Comparison of ENCODE assay signal across 9 cellular contexts in the genomic region with DNA sequence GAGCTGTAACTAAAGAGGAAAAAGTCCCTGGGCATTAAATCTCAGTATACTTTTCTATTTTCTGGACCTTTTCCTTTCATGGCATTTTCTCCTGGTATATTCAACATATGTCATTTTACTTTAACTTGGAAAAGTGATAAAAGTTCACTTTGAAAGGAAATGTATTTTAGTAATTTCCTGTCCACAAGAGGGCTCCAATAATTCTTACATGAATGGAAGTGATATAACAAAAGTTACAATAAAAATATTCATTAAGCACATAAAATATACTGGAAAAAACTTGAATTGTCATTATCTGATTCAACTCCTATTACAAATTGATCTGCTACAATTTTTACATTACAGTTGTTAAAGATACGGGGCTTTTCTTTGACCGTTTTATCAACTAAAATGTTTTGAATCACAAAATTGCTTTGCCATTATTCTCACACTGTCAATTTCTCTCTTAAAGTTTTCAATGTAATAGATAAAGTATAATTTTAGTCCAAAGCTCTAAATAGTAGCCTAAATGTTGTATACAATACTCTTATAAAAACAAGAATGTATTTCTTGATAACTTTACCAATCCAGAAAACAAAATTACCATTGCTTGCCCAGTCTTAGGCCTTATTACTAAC. TPM values are rescaled to one million over a fixed set of nuclear protein-coding genes. Genes with fewer than 3 reads are reported as not detected.
DNase-seq lines count a peak whose midpoint lies in the region; ATAC-seq, FAIRE-seq and TF ChIP-seq lines count a peak whose summit lies in the region.
"Had no signal": no experiment of that assay in that cellular context is flagged by ENCODE, and none has a peak within 500 bp of the region (broad histone marks: within the 10 kb centered on the region; RNA-seq: fewer than 3 reads in every experiment).

No MANE protein-coding gene starts in this region.

- H3K36me3 ChIP-seq in CD4-positive, CD25-positive, alpha-beta regulatory T cell (ENCODE audit: control insufficient read depth, insufficient read depth, low read length), result no peaks in the 10 kb centered on the region

- peaks cover 0 to 5% (median 0%) of the 10 kb centered on the region in 7 donors for H3K9me3 Mint-ChIP-seq in CD4-positive, CD25-positive, alpha-beta regulatory T cell
- H3K9me3 Mint-ChIP-seq in nephron, result no peaks in the 10 kb centered on the region
- H3K9me3 Mint-ChIP-seq: stimulated activated memory B cell treated with anti-CD40 and anti-IgM and Interleukin-4, amounts not matched to agents 10 μg/mL and 1 μg/mL and 100 μg/mL, for 72 hours had no signal

- peak in 2 of 3 donors; percentile 16 to 32 for DNase-seq in CD4-positive, CD25-positive, alpha-beta regulatory T cell
- DNase-seq in LNCaP clone FGC (ENCODE audit: low read depth) (no peak), HTR-8/SVneo (ENCODE audit: insufficient read length, low spot score) (no peak), posterior vena cava (ENCODE audit: low spot score) (no peak)

- peak overlapping the region in 1 of 3 donors; percentile 14 for H3K27ac Mint-ChIP-seq in CD4-positive, CD25-positive, alpha-beta regulatory T cell
- no peak overlapping the region for H3K27ac Mint-ChIP-seq in nephron
- H3K27ac Mint-ChIP-seq: stimulated activated memory B cell treated with anti-CD40 and anti-IgM and Interleukin-4, amounts not matched to agents 10 μg/mL and 1 μg/mL and 100 μg/mL, for 72 hours had no signal

- H3K36me3 Mint-ChIP-seq in CD4-positive, CD25-positive, alpha-beta regulatory T cell, result peaks cover 3% of the 10 kb centered on the region
- H3K36me3 Mint-ChIP-seq in nephron (ENCODE audit: low read depth), result no peaks in the 10 kb centered on the region
- H3K36me3 Mint-ChIP-seq: stimulated activated memory B cell treated with anti-CD40 and anti-IgM and Interleukin-4, amounts not matched to agents 10 μg/mL and 1 μg/mL and 100 μg/mL, for 72 hours had no signal

- peak overlapping the region; percentile 77 to 98 (median 92) for H3K4me3 Mint-ChIP-seq in CD4-positive, CD25-positive, alpha-beta regulatory T cell
- H3K4me3 Mint-ChIP-seq in nephron, result peak overlapping the region; percentile 20 to 65 (median 50)

- H3K27ac ChIP-seq in CD4-positive, CD25-positive, alpha-beta regulatory T cell (ENCODE audit: insufficient read depth, low read length, poor library complexity, severe bottlenecking), result no peak overlapping the region

- intact Hi-C loops in posterior vena cava (cut with DNase I), result loop anchor here in 1 of 2 donors (10.0 kb wide), 1 partner anchor 269 kb away; no protein-coding TSS in a partner anchor

- peak overlapping the region; percentile 93 for H3K4me3 ChIP-seq in CD4-positive, CD25-positive, alpha-beta regulatory T cell (ENCODE audit: low read depth, low read length)
- no peak overlapping the region for H3K4me3 ChIP-seq in LNCaP clone FGC (ENCODE audit: low read depth, low read length)

- peaks cover 40 to 58% (median 52%) of the 10 kb centered on the region in 4 donors for H3K4me1 Mint-ChIP-seq in CD4-positive, CD25-positive, alpha-beta regulatory T cell
- peaks cover 40% of the 10 kb centered on the region for H3K4me1 Mint-ChIP-seq in nephron

- FAIRE-seq in colon (lab: Jason Lieb, UNC) (peak; percentile 75), HTR-8/SVneo (lab: Jason Lieb, UNC) (no peak)

- peak; percentile 21; the same call in 1 of the 2 replicates for TF ChIP-seq CTCF in LNCaP clone FGC (IDR thresholded peaks at IDR 0.05; ENCODE audit: control insufficient read depth, extremely low read depth, insufficient read depth)
- peak; percentile 22 to 56 (median 36) for TF ChIP-seq CTCF in nephron (IDR thresholded peaks at IDR 0.05; ENCODE audit: unreplicated experiment in 3 of 3)

- H3K27me3 Mint-ChIP-seq in CD4-positive, CD25-positive, alpha-beta regulatory T cell, result no peaks in the 10 kb centered on the region
- no peaks in the 10 kb centered on the region for H3K27me3 Mint-ChIP-seq in nephron (ENCODE audit: low read depth)
- H3K27me3 Mint-ChIP-seq: stimulated activated memory B cell treated with anti-CD40 and anti-IgM and Interleukin-4, amounts not matched to agents 10 μg/mL and 1 μg/mL and 100 μg/mL, for 72 hours had no signal

- ATAC-seq in CD4-positive, CD25-positive, alpha-beta regulatory T cell (ENCODE audit: low read depth in 2 of 2), result no peak
- ATAC-seq in HG03108 (IDR thresholded peaks at IDR 0.05; ENCODE audit: unreplicated experiment), result no peak
- ATAC-seq in HG03457 (IDR thresholded peaks at IDR 0.05; ENCODE audit: unreplicated experiment), result no peak
- ATAC-seq: stimulated activated memory B cell treated with anti-CD40 and anti-IgM and Interleukin-4, amounts not matched to agents 10 μg/mL and 1 μg/mL and 100 μg/mL, for 72 hours had no signal

- H3K4me1 ChIP-seq in CD4-positive, CD25-positive, alpha-beta regulatory T cell (ENCODE audit: control insufficient read depth, insufficient read depth, low read length, poor library complexity, severe bottlenecking), result peaks cover 61% of the 10 kb centered on the region

- no peaks in the 10 kb centered on the region for H3K27me3 ChIP-seq in CD4-positive, CD25-positive, alpha-beta regulatory T cell (ENCODE audit: control insufficient read depth, insufficient read depth, low read length)

- no peaks in the 10 kb centered on the region for H3K9me3 ChIP-seq in CD4-positive, CD25-positive, alpha-beta regulatory T cell (ENCODE audit: control insufficient read depth in 2 of 2, low read length in 2 of 2)

RNA-seq across cellular contexts. Expression of a gene that starts 4.9 kb away (rescaled TPM):
- total RNA-seq in CD4-positive, CD25-positive, alpha-beta regulatory T cell, result 66.6 TPM
- 10 to 100 TPM; 64.6 to 85.0 (median 74.6) TPM for polyA plus RNA-seq in CD4-positive, CD25-positive, alpha-beta regulatory T cell
- 10 to 100 TPM; 29.6 to 32.9 TPM for total RNA-seq in posterior vena cava

Comparison
In these comparisons a context has a peak if more than half of its experiments do, and no peak if none do; other contexts are left out.
1. DNase-seq: peak in CD4-positive, CD25-positive, alpha-beta regulatory T cell (2 of 3); none in LNCaP clone FGC (single experiment), HTR-8/SVneo (single experiment) and posterior vena cava (single experiment).